In the genomic region with DNA sequence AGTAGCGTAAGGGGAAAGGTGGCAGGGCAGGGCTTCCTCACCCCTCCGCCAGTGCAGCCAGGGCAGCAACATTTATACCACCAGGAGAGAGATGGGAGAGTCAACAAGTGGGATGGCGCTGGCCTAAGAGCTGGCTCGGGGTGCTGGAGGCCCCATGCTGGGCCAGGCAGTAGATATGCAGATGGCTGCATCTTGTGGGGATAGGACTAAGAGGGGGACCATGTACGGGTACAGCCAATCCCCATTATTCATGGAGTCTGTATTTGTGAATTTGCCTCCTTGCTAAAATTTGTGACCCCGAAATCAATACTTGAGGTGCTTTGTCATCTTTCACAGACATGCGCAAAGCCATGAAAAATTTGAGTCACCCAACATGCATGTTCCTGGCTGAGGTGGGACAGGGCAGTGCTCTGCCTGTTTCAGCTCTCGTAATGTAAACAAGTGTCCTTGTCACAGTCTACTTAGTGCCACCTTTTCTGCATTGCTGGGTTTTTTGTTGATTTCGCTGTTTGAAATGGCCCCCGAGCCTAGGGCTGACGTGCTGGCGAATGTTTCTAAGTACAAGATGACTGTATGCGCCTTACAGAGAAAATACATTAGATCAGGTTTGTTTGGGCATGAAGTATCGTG, we compare ENCODE assay signal across 1 cellular context.
TF ChIP-seq lines count a peak whose summit lies in the region.

No MANE protein-coding gene starts in this region.

TF ChIP-seq in HepG2, 621 proteins besides CTCF, POLR2A, EP300 and RAD21 (continued from another document):
- TF ChIP-seq, protein P1, sequence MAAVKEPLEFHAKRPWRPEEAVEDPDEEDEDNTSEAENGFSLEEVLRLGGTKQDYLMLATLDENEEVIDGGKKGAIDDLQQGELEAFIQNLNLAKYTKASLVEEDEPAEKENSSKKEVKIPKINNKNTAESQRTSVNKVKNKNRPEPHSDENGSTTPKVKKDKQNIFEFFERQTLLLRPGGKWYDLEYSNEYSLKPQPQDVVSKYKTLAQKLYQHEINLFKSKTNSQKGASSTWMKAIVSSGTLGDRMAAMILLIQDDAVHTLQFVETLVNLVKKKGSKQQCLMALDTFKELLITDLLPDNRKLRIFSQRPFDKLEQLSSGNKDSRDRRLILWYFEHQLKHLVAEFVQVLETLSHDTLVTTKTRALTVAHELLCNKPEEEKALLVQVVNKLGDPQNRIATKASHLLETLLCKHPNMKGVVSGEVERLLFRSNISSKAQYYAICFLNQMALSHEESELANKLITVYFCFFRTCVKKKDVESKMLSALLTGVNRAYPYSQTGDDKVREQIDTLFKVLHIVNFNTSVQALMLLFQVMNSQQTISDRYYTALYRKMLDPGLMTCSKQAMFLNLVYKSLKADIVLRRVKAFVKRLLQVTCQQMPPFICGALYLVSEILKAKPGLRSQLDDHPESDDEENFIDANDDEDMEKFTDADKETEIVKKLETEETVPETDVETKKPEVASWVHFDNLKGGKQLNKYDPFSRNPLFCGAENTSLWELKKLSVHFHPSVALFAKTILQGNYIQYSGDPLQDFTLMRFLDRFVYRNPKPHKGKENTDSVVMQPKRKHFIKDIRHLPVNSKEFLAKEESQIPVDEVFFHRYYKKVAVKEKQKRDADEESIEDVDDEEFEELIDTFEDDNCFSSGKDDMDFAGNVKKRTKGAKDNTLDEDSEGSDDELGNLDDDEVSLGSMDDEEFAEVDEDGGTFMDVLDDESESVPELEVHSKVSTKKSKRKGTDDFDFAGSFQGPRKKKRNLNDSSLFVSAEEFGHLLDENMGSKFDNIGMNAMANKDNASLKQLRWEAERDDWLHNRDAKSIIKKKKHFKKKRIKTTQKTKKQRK (IDR thresholded peaks at IDR 0.05; ENCODE audit: low read length) = no peak
- TF ChIP-seq, protein P2, sequence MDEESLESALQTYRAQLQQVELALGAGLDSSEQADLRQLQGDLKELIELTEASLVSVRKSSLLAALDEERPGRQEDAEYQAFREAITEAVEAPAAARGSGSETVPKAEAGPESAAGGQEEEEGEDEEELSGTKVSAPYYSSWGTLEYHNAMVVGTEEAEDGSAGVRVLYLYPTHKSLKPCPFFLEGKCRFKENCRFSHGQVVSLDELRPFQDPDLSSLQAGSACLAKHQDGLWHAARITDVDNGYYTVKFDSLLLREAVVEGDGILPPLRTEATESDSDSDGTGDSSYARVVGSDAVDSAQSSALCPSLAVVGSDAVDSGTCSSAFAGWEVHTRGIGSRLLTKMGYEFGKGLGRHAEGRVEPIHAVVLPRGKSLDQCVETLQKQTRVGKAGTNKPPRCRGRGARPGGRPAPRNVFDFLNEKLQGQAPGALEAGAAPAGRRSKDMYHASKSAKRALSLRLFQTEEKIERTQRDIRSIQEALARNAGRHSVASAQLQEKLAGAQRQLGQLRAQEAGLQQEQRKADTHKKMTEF (CRISPR knock-in tag; IDR thresholded peaks at IDR 0.05) = no peak
- no peak for TF ChIP-seq ZNF234 (CRISPR knock-in tag; conservative IDR thresholded peaks at IDR 0.05)
- TF ChIP-seq ZZZ3 (CRISPR knock-in tag; IDR thresholded peaks at IDR 0.05; ENCODE audit: borderline replicate concordance) = no peak
- TF ChIP-seq FOXA1 (IDR thresholded peaks at IDR 0.05) = no peak
- TF ChIP-seq FOXA1 (CRISPR knock-in tag; IDR thresholded peaks at IDR 0.05) = peak; percentile 45; the same call in 1 of the 2 replicates
- no peak for TF ChIP-seq BORCS8-MEF2B (CRISPR knock-in tag; IDR thresholded peaks at IDR 0.05)
- TF ChIP-seq ZNF7 (CRISPR knock-in tag; IDR thresholded peaks at IDR 0.05) = peak; percentile 92
- TF ChIP-seq RFXAP (CRISPR knock-in tag; IDR thresholded peaks at IDR 0.05; ENCODE audit: borderline replicate concordance) = no peak
- TF ChIP-seq TCF12 (IDR thresholded peaks at IDR 0.05) = no peak
- no peak for TF ChIP-seq TCF12 (CRISPR knock-in tag; IDR thresholded peaks at IDR 0.05)
